Comparison of ENCODE assay signal across 10 cellular contexts in the genomic region with DNA sequence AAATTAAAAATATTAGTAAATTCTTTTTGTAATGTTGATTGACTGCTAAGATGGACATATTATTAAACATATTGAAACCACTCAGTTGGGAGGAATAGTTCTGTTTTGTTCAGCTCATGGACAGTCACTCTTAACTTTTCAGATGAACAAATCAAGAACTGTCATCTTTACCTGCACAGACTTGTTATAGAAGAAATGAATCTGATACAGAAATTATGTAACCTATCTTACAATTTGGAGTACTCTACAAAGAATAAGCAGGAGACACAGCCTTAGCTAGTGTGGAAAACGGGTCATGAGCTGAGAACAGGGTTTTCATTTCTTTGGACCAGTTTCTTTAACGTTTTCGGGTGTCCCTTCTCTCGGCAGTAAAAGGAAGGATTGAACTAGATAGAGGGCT. TPM values are rescaled to one million over a fixed set of nuclear protein-coding genes. Genes with fewer than 3 reads are reported as not detected.
DNase-seq lines count a peak whose midpoint lies in the region; ATAC-seq and TF ChIP-seq lines count a peak whose summit lies in the region.
"Had no signal": no experiment of that assay in that cellular context is flagged by ENCODE, and none has a peak within 500 bp of the region (broad histone marks: within the 10 kb centered on the region; RNA-seq: fewer than 3 reads in every experiment).

No MANE protein-coding gene starts in this region.

- H2AFZ ChIP-seq in OCI-LY7 (ENCODE audit: low read length): peak overlapping the region; percentile 92; the same call in 1 of the 2 replicates

- H3K36me3 ChIP-seq in Caco-2 (ENCODE audit: control insufficient read depth, insufficient read depth, low read length) (no peaks in the 10 kb centered on the region), OCI-LY7 (ENCODE audit: insufficient read depth, low read length) (peaks cover 14% of the 10 kb centered on the region)
- H3K36me3 ChIP-seq: adrenal gland had no signal

- H3K27me3 Mint-ChIP-seq in Caco-2 (ENCODE audit: insufficient read depth, unreplicated experiment) (no peaks in the 10 kb centered on the region), progenitor cell of endocrine pancreas (no peaks in the 10 kb centered on the region)

- intact Hi-C loops in Caco-2 (cut with micrococcal nuclease; ENCODE audit: unreplicated experiment): no loop called here
- intact Hi-C loops in OCI-LY7 (cut with micrococcal nuclease; ENCODE audit: unreplicated experiment): no loop called here

- H3K4me2 ChIP-seq in OCI-LY7 (ENCODE audit: low read length): no peak overlapping the region

- H3K4me3 Mint-ChIP-seq in Caco-2 (ENCODE audit: unreplicated experiment): peak overlapping the region; percentile 92
- peak overlapping the region; percentile 77 for H3K4me3 Mint-ChIP-seq in progenitor cell of endocrine pancreas (ENCODE audit: low read depth)

- H3K36me3 Mint-ChIP-seq in Caco-2 (ENCODE audit: insufficient read depth, unreplicated experiment) (peaks cover 36% of the 10 kb centered on the region), progenitor cell of endocrine pancreas (ENCODE audit: insufficient read depth) (no peaks in the 10 kb centered on the region)

- DNase-seq in Caco-2 (no peak), OCI-LY7 (ENCODE audit: low spot score) (no peak), epithelial cell of esophagus (ENCODE audit: low read depth) (peak; percentile 76), progenitor cell of endocrine pancreas (ENCODE audit: low spot score, unreplicated experiment) (no peak), NCI-H1436 treated with DMSO at 0.1 percent for 48 hours (lab: John Stamatoyannopoulos, UW) (no peak), NCI-H2081 (lab: John Stamatoyannopoulos, UW) (no peak), NCI-H524 (lab: John Stamatoyannopoulos, UW) (no peak)
- DNase-seq: adrenal gland, NCI-H446 treated with DMSO at 0.1 percent for 48 hours had no signal

- peaks cover 37% of the 10 kb centered on the region for H3K79me2 ChIP-seq in OCI-LY7 (ENCODE audit: insufficient read depth, low read depth, low read length)

- H3K9me3 Mint-ChIP-seq in Caco-2 (ENCODE audit: unreplicated experiment): no peaks in the 10 kb centered on the region
- H3K9me3 Mint-ChIP-seq in progenitor cell of endocrine pancreas (ENCODE audit: low read depth): no peaks in the 10 kb centered on the region

- no TSS peak for BruUV-seq in Caco-2 (replicated peaks; lab: Mats Ljungman, UMichigan)
- no TSS peak for BruUV-seq in OCI-LY7 (replicated peaks; lab: Mats Ljungman, UMichigan)

- H3K4me1 Mint-ChIP-seq in Caco-2 (ENCODE audit: low read depth, unreplicated experiment) (peaks cover 12% of the 10 kb centered on the region), progenitor cell of endocrine pancreas (ENCODE audit: low read depth) (peaks cover 22% of the 10 kb centered on the region)

- ATAC-seq in GM19397 (IDR thresholded peaks at IDR 0.05; ENCODE audit: unreplicated experiment): no peak

- H3K27me3 ChIP-seq in Caco-2 (replicated peaks; ENCODE audit: control insufficient read depth, insufficient read depth, low read length): no peaks in the 10 kb centered on the region
- H3K27me3 ChIP-seq: adrenal gland had no signal

- peaks cover 13% of the 10 kb centered on the region for H4K20me1 ChIP-seq in OCI-LY7 (ENCODE audit: insufficient read depth, low read length)

- H3K4me3 ChIP-seq in Caco-2 (ENCODE audit: low read depth, low read length) (no peak overlapping the region), OCI-LY7 (ENCODE audit: low read depth, low read length, poor library complexity, severe bottlenecking) (no peak overlapping the region), epithelial cell of esophagus (ENCODE audit: low read length) (no peak overlapping the region)

- H3K27ac Mint-ChIP-seq in Caco-2 (ENCODE audit: unreplicated experiment) (peak overlapping the region; percentile 95), progenitor cell of endocrine pancreas (no peak overlapping the region)

- TF ChIP-seq CTCF in Caco-2 (IDR thresholded peaks at IDR 0.05; ENCODE audit: insufficient read depth in 1 of 2, low read depth in 1 of 2, low read length in 1 of 2, severe bottlenecking in 1 of 2, unreplicated experiment in 1 of 2) (no peak), OCI-LY7 (conservative IDR thresholded peaks at IDR 0.05; ENCODE audit: low read length) (no peak), epithelial cell of esophagus (IDR thresholded peaks at IDR 0.05; ENCODE audit: insufficient read depth, low read depth, low read length, missing control alignments) (no peak), progenitor cell of endocrine pancreas (IDR thresholded peaks at IDR 0.05; ENCODE audit: unreplicated experiment) (no peak)

- no peak overlapping the region for H3K27ac ChIP-seq in OCI-LY7 (ENCODE audit: low read depth, low read length, poor library complexity, severe bottlenecking)

- H3K4me1 ChIP-seq in Caco-2: peaks cover 18% of the 10 kb centered on the region
- peaks cover 25% of the 10 kb centered on the region for H3K4me1 ChIP-seq in OCI-LY7 (ENCODE audit: insufficient read depth, low read length, poor library complexity, severe bottlenecking)

- no peaks in the 10 kb centered on the region for H3K9me3 ChIP-seq in Caco-2
- no peaks in the 10 kb centered on the region for H3K9me3 ChIP-seq in OCI-LY7 (ENCODE audit: low read length)
- H3K9me3 ChIP-seq: adrenal gland had no signal

- POLR2A ChIA-PET in Caco-2 (lab: Charles Lee) (interaction anchor here (2.4 kb wide), 1 partner anchor 21 kb away, joined by 10 read pairs; a partner anchor contains a TSS), OCI-LY7 (lab: Charles Lee) (interaction anchor here (0.6 to 2.7 kb wide), 4 partner anchors 10 to 32 kb away, joined by 3 to 10 read pairs (median 4); a partner anchor contains a TSS)

- H3K9me2 ChIP-seq in OCI-LY7 (ENCODE audit: insufficient read depth, low read length): no peaks in the 10 kb centered on the region

- CTCF ChIA-PET in Caco-2 (lab: Charles Lee) (no interaction called here), OCI-LY7 (lab: Charles Lee; ENCODE audit: unreplicated experiment) (interaction anchor here (1.6 kb wide), 1 partner anchor 21 kb away, joined by 4 read pairs; a partner anchor contains a TSS)

RNA-seq across cellular contexts. Expression of gene ANLN, which starts 1.2 kb away (rescaled TPM):
- total RNA-seq in Caco-2 (2022): 105 and 106 TPM in 2 replicates
- total RNA-seq in OCI-LY7 (2014; rRNA removed; shearing (Covaris generic)): 47.3 and 56.5 TPM in 2 replicates
- 71.0 and 77.7 TPM in 2 replicates for total RNA-seq in OCI-LY7 (2022)
- total RNA-seq in progenitor cell of endocrine pancreas: 37.2 and 40.6 TPM in 2 replicates
